Comparison of ENCODE assay signal across 8 cellular contexts in the genomic region with DNA sequence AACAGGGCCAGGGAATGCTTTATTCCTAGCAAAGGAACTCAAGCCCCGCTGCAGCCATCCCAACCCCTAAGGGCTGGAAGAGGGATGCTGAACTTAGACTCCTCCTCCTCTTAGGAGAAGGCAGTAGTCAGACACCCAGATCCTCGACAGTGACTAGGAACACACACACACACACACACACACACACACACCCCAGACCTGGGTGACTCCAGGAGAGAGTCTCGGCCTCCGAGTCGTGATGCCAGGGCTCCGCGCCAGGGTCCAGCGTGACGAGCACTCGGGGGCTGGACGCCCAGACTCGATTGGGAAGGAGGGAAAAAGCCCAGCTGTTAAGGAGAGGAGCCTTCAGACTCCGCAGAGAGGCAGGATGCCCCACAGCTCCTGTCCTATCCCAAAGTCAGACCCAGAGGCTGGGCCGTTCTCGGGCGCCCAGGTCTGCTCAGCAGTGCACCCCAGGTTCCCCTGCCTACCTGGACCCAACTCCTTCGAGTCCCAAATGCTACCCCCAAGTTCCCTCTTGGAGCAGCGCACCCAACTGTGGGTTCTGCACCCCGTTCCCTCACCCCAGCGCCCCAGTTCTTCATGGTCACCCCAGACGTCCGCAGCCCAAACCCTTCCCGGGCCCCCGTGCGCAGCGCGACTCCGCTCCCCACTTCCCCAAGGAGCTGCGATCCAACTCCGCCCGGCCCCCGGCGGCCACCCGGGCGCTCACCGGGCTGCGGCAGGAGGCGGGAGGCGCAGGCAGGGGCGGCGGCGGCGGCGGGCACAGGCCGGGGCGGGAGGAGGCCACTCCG. TPM values are rescaled to one million over a fixed set of nuclear protein-coding genes. Genes with fewer than 3 reads are reported as not detected.
DNase-seq lines count a peak whose midpoint lies in the region; ATAC-seq, FAIRE-seq and TF ChIP-seq lines count a peak whose summit lies in the region.

No MANE protein-coding gene starts in this region.

- H3K27ac ChIP-seq in CD4-positive, alpha-beta memory T cell (ENCODE audit: low read depth, low read length): peak overlapping the region; percentile 56
- H3K27ac ChIP-seq in SK-N-MC: no peak overlapping the region

- H3K4me3 Mint-ChIP-seq in CD4-positive, alpha-beta memory T cell: peak overlapping the region; percentile 93 to 98 (median 96)

- FAIRE-seq in GM12892 (lab: Jason Lieb, UNC): no peak

- no peak for TF ChIP-seq POLR2A in GM12892 (IDR thresholded peaks at IDR 0.05; ENCODE audit: low read depth, low read length)

- CTCF ChIA-PET in CD4-positive, alpha-beta memory T cell (lab: Charles Lee; ENCODE audit: partially characterized antibody): interaction anchor here (0.6 to 15.1 kb wide), 9 partner anchors 13 to 231 kb away, joined by 3 to 175 read pairs (median 4); partner anchors contain the start of gene PLCB2

- intact Hi-C loops in CD4-positive, alpha-beta memory T cell (cut with micrococcal nuclease): loop anchor here (2.0 kb wide), 2 partner anchors 69 to 325 kb away; partner anchors contain the start of genes FSIP1 and SRP14

- peaks cover 0 to 1% (median 0%) of the 10 kb centered on the region in 8 donors for H3K9me3 Mint-ChIP-seq in CD4-positive, alpha-beta memory T cell

- no peak for DNase-seq in CD4-positive, alpha-beta memory T cell
- DNase-seq in SK-N-MC (ENCODE audit: low read depth, low spot score): no peak
- no peak for DNase-seq in epithelial cell of proximal tubule (ENCODE audit: low read depth)
- DNase-seq in myocyte (ENCODE audit: low read depth): peak; percentile 73
- no peak for DNase-seq in SHP77 (lab: John Stamatoyannopoulos, UW)
- no peak for DNase-seq in GM12892 (ENCODE audit: insufficient read length)

- POLR2A ChIA-PET in CD4-positive, alpha-beta memory T cell (lab: Charles Lee; ENCODE audit: partially characterized antibody): interaction anchor here (1.1 to 5.8 kb wide), 9 partner anchors 9 to 326 kb away, joined by 4 to 63 read pairs (median 6); partner anchors contain the start of genes BUB1B, FSIP1, PLCB2 and SRP14

- no peaks in the 10 kb centered on the region for H3K27me3 ChIP-seq in CD4-positive, alpha-beta memory T cell (ENCODE audit: insufficient read depth, low read length)

- peak overlapping the region; percentile 44 to 76 for H3K4me3 ChIP-seq in CD4-positive, alpha-beta memory T cell (ENCODE audit: low read length in 2 of 2)
- peak overlapping the region; percentile 84 for H3K4me3 ChIP-seq in SK-N-MC
- peak overlapping the region; percentile 61 for H3K4me3 ChIP-seq in epithelial cell of proximal tubule (ENCODE audit: low read depth, low read length)

- no peaks in the 10 kb centered on the region for H3K36me3 Mint-ChIP-seq in CD4-positive, alpha-beta memory T cell

- no peaks in the 10 kb centered on the region for H3K9me3 ChIP-seq in CD4-positive, alpha-beta memory T cell (ENCODE audit: control insufficient read depth in 1 of 2, low read length in 2 of 2)
- H3K9me3 ChIP-seq in SK-N-MC (ENCODE audit: low read depth, low read length): no peaks in the 10 kb centered on the region

- peaks cover 17 to 49% (median 30%) of the 10 kb centered on the region in 4 donors for H3K4me1 Mint-ChIP-seq in CD4-positive, alpha-beta memory T cell

- no peak for TF ChIP-seq CTCF in epithelial cell of proximal tubule (conservative IDR thresholded peaks at IDR 0.05; ENCODE audit: low read depth, low read length)

- H3K27me3 Mint-ChIP-seq in CD4-positive, alpha-beta memory T cell: peaks cover 2 to 4% of the 10 kb centered on the region in 2 donors

- H3K36me3 ChIP-seq in CD4-positive, alpha-beta memory T cell (ENCODE audit: insufficient read depth, low read length): no peaks in the 10 kb centered on the region
- H3K36me3 ChIP-seq in SK-N-MC (ENCODE audit: insufficient read depth, low read length): peaks cover 6% of the 10 kb centered on the region; the same call in 1 of the 2 replicates

- peak overlapping the region; percentile 51 for H3K9ac ChIP-seq in SK-N-MC (ENCODE audit: insufficient read length)

- H3K4me1 ChIP-seq in CD4-positive, alpha-beta memory T cell (ENCODE audit: insufficient read depth, low read length): peaks cover 46% of the 10 kb centered on the region

- peak overlapping the region; percentile 41 to 95 (median 88) for H3K27ac Mint-ChIP-seq in CD4-positive, alpha-beta memory T cell

- ATAC-seq in GM21423 (IDR thresholded peaks at IDR 0.05; ENCODE audit: unreplicated experiment) (peak; percentile 2), GM18502 (IDR thresholded peaks at IDR 0.05; ENCODE audit: poor library complexity, unreplicated experiment) (no peak)

RNA-seq across cellular contexts. Expression of gene BMF, which starts 0.4 kb away (rescaled TPM):
- total RNA-seq in CD4-positive, alpha-beta memory T cell: 10 to 100 TPM; 13.3 to 13.7 TPM
- under 1 TPM; 0.55 to 0.99 TPM for polyA plus RNA-seq in CD4-positive, alpha-beta memory T cell
- total RNA-seq in epithelial cell of proximal tubule (4.6 and 33.1 TPM in 2 replicates), myocyte (7.4 and 10.4 TPM in 2 replicates)
- 4.9 TPM for polyA plus RNA-seq in myocyte (2012)
- polyA plus RNA-seq in GM12892 (2012; ENCODE audit: missing spikeins): 22.2 TPM

RNA-seq across cellular contexts. Expression of gene BUB1B, which starts 52.6 kb away (rescaled TPM):
- total RNA-seq in CD4-positive, alpha-beta memory T cell: under 1 TPM; 0.55 to 0.89 TPM
- polyA plus RNA-seq in CD4-positive, alpha-beta memory T cell: under 1 TPM in 1 of 2 donors, not detected in 1; 0.40 TPM
- total RNA-seq in epithelial cell of proximal tubule (59.8 and 86.4 TPM in 2 replicates), myocyte (1.8 and 2.1 TPM in 2 replicates)
- polyA plus RNA-seq in myocyte (2012): 0.14 TPM
- 49.2 TPM for polyA plus RNA-seq in GM12892 (2012; ENCODE audit: missing spikeins)

Comparison
In these comparisons a context has a peak if more than half of its experiments do, and no peak if none do; other contexts are left out.
1. RNA of gene BUB1B, which starts 52.6 kb away (total RNA-seq): 59.8 to 86.4 TPM in epithelial cell of proximal tubule; 1.8 to 2.1 TPM in myocyte and 0.55 to 0.89 TPM in CD4-positive, alpha-beta memory T cell; every median in the first group is over 10 times any median in the second.
2. Peak in every context shown above with its lines, with median percentiles within 50 percentile points of each other: H3K4me3 ChIP-seq.